Comparison of ENCODE assay signal across 19 cellular contexts in the genomic region with DNA sequence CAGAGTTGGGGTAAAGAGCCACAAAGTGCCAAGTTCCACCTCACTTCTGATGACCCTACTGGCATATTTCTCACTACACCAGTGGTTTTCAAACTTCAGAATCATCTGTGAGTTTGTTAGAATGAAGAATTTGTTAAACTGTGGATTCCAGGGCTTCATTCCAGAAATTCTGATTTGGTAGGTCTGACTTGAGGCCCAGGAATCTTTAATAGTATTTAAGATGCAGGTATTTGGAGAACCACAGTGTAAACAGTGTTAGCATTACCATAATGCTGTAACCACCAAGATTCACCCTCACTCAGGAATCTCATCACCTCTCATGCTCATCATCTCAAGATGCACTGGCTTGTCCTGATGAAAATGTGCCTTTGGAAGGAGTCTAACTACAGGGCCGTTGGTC.
"Had no signal": no experiment of that assay in that cellular context is flagged by ENCODE, and none has a peak within 500 bp of the region (broad histone marks: within the 10 kb centered on the region; RNA-seq: fewer than 3 reads in every experiment).

No MANE protein-coding gene starts in this region.

- H3K36me3 ChIP-seq: cardiac muscle cell, suprapubic skin, transverse colon had no signal

- H3K27ac ChIP-seq: ascending aorta, cardiac muscle cell, foreskin keratinocyte, hepatocyte, sigmoid colon, suprapubic skin, transverse colon had no signal

- H3K4me3 Mint-ChIP-seq: activated CD4-positive, alpha-beta T cell treated with anti-CD3 and anti-CD28 coated beads, Interleukin-2, amount 10 ng/mL, durations not matched to agents 7 days and 5 days; activated CD8-positive, alpha-beta T cell treated with anti-CD3 and anti-CD28 coated beads, Interleukin-2, amount 10 ng/mL, durations not matched to agents 7 days and 5 days; activated naive CD4-positive, alpha-beta T cell treated with anti-CD3 and anti-CD28 coated beads, Interleukin-2, amount 10 ng/mL, durations not matched to agents 7 days and 5 days; activated T-cell treated with anti-CD3 and anti-CD28 coated beads, Interleukin-2, amount 50 U/mL, for 24 hours; effector memory CD8-positive, alpha-beta T cell; stimulated activated naive CD8-positive, alpha-beta T cell treated with anti-CD3 and anti-CD28 coated beads, Interleukin-15, Interleukin-2, amounts not matched to agents 100 ng/mL and 50 ng/mL, for 24 hours; T-cell had no signal

- H3K9me3 Mint-ChIP-seq: activated CD4-positive, alpha-beta T cell treated with anti-CD3 and anti-CD28 coated beads, Interleukin-2, amount 10 ng/mL, durations not matched to agents 7 days and 5 days; activated naive CD4-positive, alpha-beta T cell treated with anti-CD3 and anti-CD28 coated beads, Interleukin-2, amount 10 ng/mL, durations not matched to agents 7 days and 5 days; activated T-cell treated with anti-CD3 and anti-CD28 coated beads, Interleukin-2, amount 50 U/mL, for 24 hours; effector memory CD8-positive, alpha-beta T cell; stimulated activated naive CD8-positive, alpha-beta T cell treated with anti-CD3 and anti-CD28 coated beads, Interleukin-15, Interleukin-2, amounts not matched to agents 100 ng/mL and 50 ng/mL, for 24 hours; T-cell had no signal

- H3K4me1 Mint-ChIP-seq: activated CD4-positive, alpha-beta T cell treated with anti-CD3 and anti-CD28 coated beads, Interleukin-2, amount 10 ng/mL, durations not matched to agents 7 days and 5 days; T-cell had no signal

- H3K4me1 ChIP-seq: ascending aorta, foreskin keratinocyte, sigmoid colon, suprapubic skin, transverse colon had no signal

- H3K4me3 ChIP-seq: ascending aorta, cardiac muscle cell, hepatocyte, sigmoid colon, suprapubic skin, transverse colon had no signal

- H3K9me3 ChIP-seq: ascending aorta, sigmoid colon, suprapubic skin, transverse colon had no signal

- DNase-seq: activated CD4-positive, alpha-beta T cell treated with anti-CD3 and anti-CD28 coated beads, Interleukin-2, amount 10 ng/mL, durations not matched to agents 7 days and 5 days; activated CD8-positive, alpha-beta T cell treated with anti-CD3 and anti-CD28 coated beads, Interleukin-2, amount 10 ng/mL, durations not matched to agents 7 days and 5 days; activated effector memory CD4-positive, alpha-beta T cell treated with Interleukin-2 at 50 U/mL for 16 hours; activated naive CD4-positive, alpha-beta T cell treated with anti-CD3 and anti-CD28 coated beads, Interleukin-2, amount 10 ng/mL, durations not matched to agents 7 days and 5 days; activated T-cell treated with anti-CD3 and anti-CD28 coated beads, Interleukin-2, amount 50 U/mL, for 24 hours; effector memory CD8-positive, alpha-beta T cell; foreskin keratinocyte; midbrain; sigmoid colon; stimulated activated CD4-positive, alpha-beta T cell treated with anti-CD3 and anti-CD28 coated beads, Interleukin-2, amount 100 ng/mL, for 24 hours; T-cell; T-helper 9 cell; transverse colon had no signal

- H3K27me3 ChIP-seq: ascending aorta, cardiac muscle cell, foreskin keratinocyte, hepatocyte, sigmoid colon, suprapubic skin, transverse colon had no signal

- ATAC-seq: activated CD8-positive, alpha-beta T cell treated with anti-CD3 and anti-CD28 coated beads, Interleukin-2, amount 10 ng/mL, durations not matched to agents 7 days and 5 days; effector memory CD8-positive, alpha-beta T cell; foreskin keratinocyte; SK-N-SH treated with all-trans-retinoic acid at 6 μM for 48 hours; T-cell had no signal

- H3K27ac Mint-ChIP-seq: activated CD4-positive, alpha-beta T cell treated with anti-CD3 and anti-CD28 coated beads, Interleukin-2, amount 10 ng/mL, durations not matched to agents 7 days and 5 days; activated CD8-positive, alpha-beta T cell treated with anti-CD3 and anti-CD28 coated beads, Interleukin-2, amount 10 ng/mL, durations not matched to agents 7 days and 5 days; activated naive CD4-positive, alpha-beta T cell treated with anti-CD3 and anti-CD28 coated beads, Interleukin-2, amount 10 ng/mL, durations not matched to agents 7 days and 5 days; activated T-cell treated with anti-CD3 and anti-CD28 coated beads, Interleukin-2, amount 50 U/mL, for 24 hours; stimulated activated naive CD8-positive, alpha-beta T cell treated with anti-CD3 and anti-CD28 coated beads, Interleukin-15, Interleukin-2, amounts not matched to agents 100 ng/mL and 50 ng/mL, for 24 hours; T-cell had no signal

- H3K36me3 Mint-ChIP-seq: activated naive CD4-positive, alpha-beta T cell treated with anti-CD3 and anti-CD28 coated beads, Interleukin-2, amount 10 ng/mL, durations not matched to agents 7 days and 5 days had no signal

- H3K27me3 Mint-ChIP-seq: activated CD4-positive, alpha-beta T cell treated with anti-CD3 and anti-CD28 coated beads, Interleukin-2, amount 10 ng/mL, durations not matched to agents 7 days and 5 days; activated naive CD4-positive, alpha-beta T cell treated with anti-CD3 and anti-CD28 coated beads, Interleukin-2, amount 10 ng/mL, durations not matched to agents 7 days and 5 days; activated T-cell treated with anti-CD3 and anti-CD28 coated beads, Interleukin-2, amount 50 U/mL, for 24 hours; effector memory CD8-positive, alpha-beta T cell; stimulated activated naive CD8-positive, alpha-beta T cell treated with anti-CD3 and anti-CD28 coated beads, Interleukin-15, Interleukin-2, amounts not matched to agents 100 ng/mL and 50 ng/mL, for 24 hours; T-cell had no signal
